Comparison of ENCODE assay signal across 1 cellular context in the genomic region with DNA sequence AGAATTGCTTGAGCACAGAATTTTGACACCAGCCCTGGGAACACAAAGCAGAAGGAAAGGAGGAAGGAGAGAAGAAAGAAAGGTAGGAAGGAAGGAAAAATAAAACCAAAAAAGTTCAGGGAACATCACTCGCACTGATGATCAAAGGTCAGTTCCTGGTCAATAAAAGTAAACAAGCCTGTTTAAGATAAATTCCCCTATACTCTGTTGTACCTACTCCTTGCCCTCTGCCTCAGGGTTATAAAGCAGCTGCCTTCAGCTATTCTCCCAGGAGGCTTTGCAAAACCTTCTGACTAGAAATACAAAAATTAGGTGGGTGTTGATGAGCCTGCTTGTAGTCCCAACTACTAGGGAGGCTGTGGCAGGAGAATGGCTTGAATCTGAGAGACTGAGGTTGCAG.
TF ChIP-seq lines count a peak whose summit lies in the region.

No MANE protein-coding gene starts in this region.

TF ChIP-seq in HepG2, 621 proteins besides CTCF, POLR2A, EP300 and RAD21 (continued from another document):
- TF ChIP-seq, protein P1, sequence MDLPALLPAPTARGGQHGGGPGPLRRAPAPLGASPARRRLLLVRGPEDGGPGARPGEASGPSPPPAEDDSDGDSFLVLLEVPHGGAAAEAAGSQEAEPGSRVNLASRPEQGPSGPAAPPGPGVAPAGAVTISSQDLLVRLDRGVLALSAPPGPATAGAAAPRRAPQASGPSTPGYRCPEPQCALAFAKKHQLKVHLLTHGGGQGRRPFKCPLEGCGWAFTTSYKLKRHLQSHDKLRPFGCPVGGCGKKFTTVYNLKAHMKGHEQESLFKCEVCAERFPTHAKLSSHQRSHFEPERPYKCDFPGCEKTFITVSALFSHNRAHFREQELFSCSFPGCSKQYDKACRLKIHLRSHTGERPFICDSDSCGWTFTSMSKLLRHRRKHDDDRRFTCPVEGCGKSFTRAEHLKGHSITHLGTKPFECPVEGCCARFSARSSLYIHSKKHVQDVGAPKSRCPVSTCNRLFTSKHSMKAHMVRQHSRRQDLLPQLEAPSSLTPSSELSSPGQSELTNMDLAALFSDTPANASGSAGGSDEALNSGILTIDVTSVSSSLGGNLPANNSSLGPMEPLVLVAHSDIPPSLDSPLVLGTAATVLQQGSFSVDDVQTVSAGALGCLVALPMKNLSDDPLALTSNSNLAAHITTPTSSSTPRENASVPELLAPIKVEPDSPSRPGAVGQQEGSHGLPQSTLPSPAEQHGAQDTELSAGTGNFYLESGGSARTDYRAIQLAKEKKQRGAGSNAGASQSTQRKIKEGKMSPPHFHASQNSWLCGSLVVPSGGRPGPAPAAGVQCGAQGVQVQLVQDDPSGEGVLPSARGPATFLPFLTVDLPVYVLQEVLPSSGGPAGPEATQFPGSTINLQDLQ (CRISPR knock-in tag; IDR thresholded peaks at IDR 0.05), result no peak
- TF ChIP-seq PCBP1 (IDR thresholded peaks at IDR 0.05; ENCODE audit: borderline replicate concordance, low read depth, low read length), result no peak
- TF ChIP-seq, protein P2, sequence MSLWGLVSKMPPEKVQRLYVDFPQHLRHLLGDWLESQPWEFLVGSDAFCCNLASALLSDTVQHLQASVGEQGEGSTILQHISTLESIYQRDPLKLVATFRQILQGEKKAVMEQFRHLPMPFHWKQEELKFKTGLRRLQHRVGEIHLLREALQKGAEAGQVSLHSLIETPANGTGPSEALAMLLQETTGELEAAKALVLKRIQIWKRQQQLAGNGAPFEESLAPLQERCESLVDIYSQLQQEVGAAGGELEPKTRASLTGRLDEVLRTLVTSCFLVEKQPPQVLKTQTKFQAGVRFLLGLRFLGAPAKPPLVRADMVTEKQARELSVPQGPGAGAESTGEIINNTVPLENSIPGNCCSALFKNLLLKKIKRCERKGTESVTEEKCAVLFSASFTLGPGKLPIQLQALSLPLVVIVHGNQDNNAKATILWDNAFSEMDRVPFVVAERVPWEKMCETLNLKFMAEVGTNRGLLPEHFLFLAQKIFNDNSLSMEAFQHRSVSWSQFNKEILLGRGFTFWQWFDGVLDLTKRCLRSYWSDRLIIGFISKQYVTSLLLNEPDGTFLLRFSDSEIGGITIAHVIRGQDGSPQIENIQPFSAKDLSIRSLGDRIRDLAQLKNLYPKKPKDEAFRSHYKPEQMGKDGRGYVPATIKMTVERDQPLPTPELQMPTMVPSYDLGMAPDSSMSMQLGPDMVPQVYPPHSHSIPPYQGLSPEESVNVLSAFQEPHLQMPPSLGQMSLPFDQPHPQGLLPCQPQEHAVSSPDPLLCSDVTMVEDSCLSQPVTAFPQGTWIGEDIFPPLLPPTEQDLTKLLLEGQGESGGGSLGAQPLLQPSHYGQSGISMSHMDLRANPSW (CRISPR knock-in tag; IDR thresholded peaks at IDR 0.05; ENCODE audit: borderline replicate concordance), result no peak
- TF ChIP-seq PHF21A (CRISPR knock-in tag; IDR thresholded peaks at IDR 0.05), result no peak
- TF ChIP-seq FOXA1 (IDR thresholded peaks at IDR 0.05), result no peak
- peak; percentile 57; the same call in 1 of the 2 replicates for TF ChIP-seq FOXA1 (CRISPR knock-in tag; IDR thresholded peaks at IDR 0.05)
- TF ChIP-seq, protein P3, sequence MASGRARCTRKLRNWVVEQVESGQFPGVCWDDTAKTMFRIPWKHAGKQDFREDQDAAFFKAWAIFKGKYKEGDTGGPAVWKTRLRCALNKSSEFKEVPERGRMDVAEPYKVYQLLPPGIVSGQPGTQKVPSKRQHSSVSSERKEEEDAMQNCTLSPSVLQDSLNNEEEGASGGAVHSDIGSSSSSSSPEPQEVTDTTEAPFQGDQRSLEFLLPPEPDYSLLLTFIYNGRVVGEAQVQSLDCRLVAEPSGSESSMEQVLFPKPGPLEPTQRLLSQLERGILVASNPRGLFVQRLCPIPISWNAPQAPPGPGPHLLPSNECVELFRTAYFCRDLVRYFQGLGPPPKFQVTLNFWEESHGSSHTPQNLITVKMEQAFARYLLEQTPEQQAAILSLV (CRISPR knock-in tag; IDR thresholded peaks at IDR 0.05; ENCODE audit: borderline replicate concordance), result no peak
- TF ChIP-seq MBD4 (IDR thresholded peaks at IDR 0.05; ENCODE audit: borderline replicate concordance, low read length), result no peak
- no peak for TF ChIP-seq FOXP1 (IDR thresholded peaks at IDR 0.05)
- TF ChIP-seq FOXP1 (CRISPR knock-in tag; IDR thresholded peaks at IDR 0.05), result 0 out of 2 replicates have a peak, but pooled peaks have one; percentile 10
- TF ChIP-seq ZNF350 (CRISPR knock-in tag; IDR thresholded peaks at IDR 0.05; ENCODE audit: borderline replicate concordance, low read depth), result no peak
- no peak for TF ChIP-seq NR2F6 (IDR thresholded peaks at IDR 0.05)
- TF ChIP-seq NR2F6 (CRISPR knock-in tag; IDR thresholded peaks at IDR 0.05), result 0 out of 2 replicates have a peak, but pooled peaks have one; percentile 18
- no peak for TF ChIP-seq SKIL (CRISPR knock-in tag; IDR thresholded peaks at IDR 0.05; ENCODE audit: borderline replicate concordance)
- TF ChIP-seq ZNF772 (CRISPR knock-in tag; IDR thresholded peaks at IDR 0.05), result no peak
- TF ChIP-seq RBFOX2 (IDR thresholded peaks at IDR 0.05; ENCODE audit: low read depth, low read length), result no peak
- TF ChIP-seq ZNF263 (CRISPR knock-in tag; IDR thresholded peaks at IDR 0.05), result no peak
- no peak for TF ChIP-seq SIX4 (CRISPR knock-in tag; IDR thresholded peaks at IDR 0.05)
- TF ChIP-seq CHD4 (IDR thresholded peaks at IDR 0.05; ENCODE audit: borderline replicate concordance, low read length), result no peak
- no peak for TF ChIP-seq CCDC6 (CRISPR knock-in tag; IDR thresholded peaks at IDR 0.05)
- TF ChIP-seq SUZ12 (IDR thresholded peaks at IDR 0.05; ENCODE audit: low read depth, low read length), result no peak
- TF ChIP-seq ZNF563 (CRISPR knock-in tag; IDR thresholded peaks at IDR 0.05), result no peak
- TF ChIP-seq ZEB1 (IDR thresholded peaks at IDR 0.05; ENCODE audit: insufficient replicate concordance, low read depth), result no peak
- TF ChIP-seq, protein P4, sequence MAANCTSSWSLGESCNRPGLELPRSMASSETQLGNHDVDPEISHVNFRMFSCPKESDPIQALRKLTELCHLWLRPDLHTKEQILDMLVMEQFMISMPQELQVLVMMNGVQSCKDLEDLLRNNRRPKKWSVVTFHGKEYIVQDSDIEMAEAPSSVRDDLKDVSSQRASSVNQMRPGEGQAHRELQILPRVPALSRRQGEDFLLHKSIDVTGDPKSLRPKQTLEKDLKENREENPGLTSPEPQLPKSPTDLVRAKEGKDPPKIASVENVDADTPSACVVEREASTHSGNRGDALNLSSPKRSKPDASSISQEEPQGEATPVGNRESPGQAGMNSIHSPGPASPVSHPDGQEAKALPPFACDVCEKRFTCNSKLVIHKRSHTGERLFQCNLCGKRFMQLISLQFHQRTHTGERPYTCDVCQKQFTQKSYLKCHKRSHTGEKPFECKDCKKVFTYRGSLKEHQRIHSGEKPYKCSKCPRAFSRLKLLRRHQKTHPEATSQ (CRISPR knock-in tag; IDR thresholded peaks at IDR 0.05; ENCODE audit: borderline replicate concordance), result no peak
- TF ChIP-seq HMGXB3 (CRISPR knock-in tag; IDR thresholded peaks at IDR 0.05; ENCODE audit: borderline replicate concordance), result no peak
- no peak for TF ChIP-seq ZNF878 (CRISPR knock-in tag; IDR thresholded peaks at IDR 0.05)
- no peak for TF ChIP-seq PLSCR1 (CRISPR knock-in tag; IDR thresholded peaks at IDR 0.05; ENCODE audit: borderline replicate concordance)
- no peak for TF ChIP-seq ZNF446 (CRISPR knock-in tag; IDR thresholded peaks at IDR 0.05)
- no peak for TF ChIP-seq SNAPC2 (CRISPR knock-in tag; IDR thresholded peaks at IDR 0.05)
- TF ChIP-seq ZMAT3 (CRISPR knock-in tag; conservative IDR thresholded peaks at IDR 0.05), result no peak
